In genomic region chr2:20447437-20448245, GRCh38 we compare ENCODE assay signal across 8 cellular contexts. TPM values are rescaled to one million over a fixed set of nuclear protein-coding genes. Genes with fewer than 3 reads are reported as not detected.
DNase-seq lines count a peak whose midpoint lies in the region; ATAC-seq and TF ChIP-seq lines count a peak whose summit lies in the region.

No MANE protein-coding gene starts in this region.

- peak overlapping the region; percentile 99 for H3K4me3 ChIP-seq in mucosa of stomach (ENCODE audit: low read length)
- peak overlapping the region; percentile 69 to 96 (median 81) for H3K4me3 ChIP-seq in upper lobe of left lung

- no peak for TF ChIP-seq CTCF in VCaP (conservative IDR thresholded peaks at IDR 0.05)
- peak in 1 of 6 experiments; percentile 3 for TF ChIP-seq CTCF in upper lobe of left lung (IDR thresholded peaks at IDR 0.05)

- H3K27me3 ChIP-seq in mucosa of stomach (ENCODE audit: control insufficient read depth, insufficient read depth, low read length) = no peaks in the 10 kb centered on the region
- peaks cover 0 to 4% (median 0%) of the 10 kb centered on the region in 4 donors for H3K27me3 ChIP-seq in upper lobe of left lung

- 7 to 25% methylated on average over 9 to 35 of the region's 78 CpGs for WGBS in upper lobe of left lung, 2 donors

- H3K4me1 ChIP-seq in mucosa of stomach (ENCODE audit: control insufficient read depth, insufficient read depth, low read length) = peaks cover 26% of the 10 kb centered on the region
- H3K4me1 ChIP-seq in upper lobe of left lung = peaks cover 29 to 60% (median 47%) of the 10 kb centered on the region in 4 donors

- H3K9ac ChIP-seq in mucosa of stomach (ENCODE audit: low read length) = peak overlapping the region; percentile 99

- peak in 2 of 4 donors; percentile 17 to 36 for TF ChIP-seq POLR2A in upper lobe of left lung (IDR thresholded peaks at IDR 0.05)

- H3K27ac ChIP-seq in VCaP = peak overlapping the region; percentile 93
- H3K27ac ChIP-seq in epithelial cell of prostate = peak overlapping the region; percentile 64
- peak overlapping the region; percentile 97 to 99 (median 98) for H3K27ac ChIP-seq in upper lobe of left lung

- no peaks in the 10 kb centered on the region for H3K9me3 ChIP-seq in mucosa of stomach (ENCODE audit: control insufficient read depth, low read length)
- H3K9me3 ChIP-seq in upper lobe of left lung = no peaks in the 10 kb centered on the region

- DNase-seq in C1 segment of cervical spinal cord (lab: John Stamatoyannopoulos, UW) (peak in 12 of 14 donors; percentile 65 to 91 (median 78)), epithelial cell of prostate (ENCODE audit: low read depth, low spot score) (no peak), upper lobe of left lung (peak; percentile 53 to 91), NCI-H2029 (lab: John Stamatoyannopoulos, UW) (no peak)

- peak; percentile 18 for ATAC-seq in GM18867 (IDR thresholded peaks at IDR 0.05; ENCODE audit: unreplicated experiment)
- peak; percentile 14 for ATAC-seq in HG03520 (IDR thresholded peaks at IDR 0.05; ENCODE audit: unreplicated experiment)
- peak; percentile 0 to 18 for ATAC-seq in upper lobe of left lung (ENCODE audit: low FRiP score in 2 of 2)

- H3K36me3 ChIP-seq in mucosa of stomach (ENCODE audit: control insufficient read depth, insufficient read depth, low read length) (peaks cover 14% of the 10 kb centered on the region), upper lobe of left lung (peaks cover 0 to 25% (median 6%) of the 10 kb centered on the region in 4 donors)

- TF ChIP-seq EP300 in upper lobe of left lung (IDR thresholded peaks at IDR 0.05) = peak in 1 of 4 donors; percentile 7

RNA-seq across cellular contexts. Expression of gene RHOB, which starts 0.8 kb away (rescaled TPM):
- total RNA-seq in upper lobe of left lung = 100 to 1,000 TPM; 193 to 583 (median 336) TPM

Comparison
In these comparisons a context has a peak if more than half of its experiments do, and no peak if none do; other contexts are left out.
1. DNase-seq: peak in C1 segment of cervical spinal cord (12 of 14) and upper lobe of left lung (2 of 2); none in epithelial cell of prostate (single experiment) and NCI-H2029 (single experiment).
2. Peak in every context shown above with its lines, with median percentiles within 50 percentile points of each other: ATAC-seq and H3K27ac ChIP-seq.